1 cellular context compared by ENCODE assay signal in genomic region chr10:104257235-104257634, GRCh38.
TF ChIP-seq lines count a peak whose summit lies in the region.

No MANE protein-coding gene starts in this region.

TF ChIP-seq in SK-N-SH, 30 proteins besides CTCF, POLR2A, EP300 and RAD21 (continued from another document):
- TF ChIP-seq ZBTB33 (IDR thresholded peaks at IDR 0.05; ENCODE audit: borderline replicate concordance, low read depth) (no peak), FOXJ3 (CRISPR knock-in tag; IDR thresholded peaks at IDR 0.05) (no peak), NRF1 (IDR thresholded peaks at IDR 0.05; ENCODE audit: low read depth, low read length) (no peak), TAF1 (IDR thresholded peaks at IDR 0.05; ENCODE audit: borderline replicate concordance, low read depth, low read length) (no peak), ELF1 (IDR thresholded peaks at IDR 0.05) (no peak), FOSL2 (IDR thresholded peaks at IDR 0.05; ENCODE audit: borderline replicate concordance, low read depth) (no peak), POLR2AphosphoS5 (IDR thresholded peaks at IDR 0.05; ENCODE audit: low read depth, low read length) (no peak)
- TF ChIP-seq, protein P1, sequence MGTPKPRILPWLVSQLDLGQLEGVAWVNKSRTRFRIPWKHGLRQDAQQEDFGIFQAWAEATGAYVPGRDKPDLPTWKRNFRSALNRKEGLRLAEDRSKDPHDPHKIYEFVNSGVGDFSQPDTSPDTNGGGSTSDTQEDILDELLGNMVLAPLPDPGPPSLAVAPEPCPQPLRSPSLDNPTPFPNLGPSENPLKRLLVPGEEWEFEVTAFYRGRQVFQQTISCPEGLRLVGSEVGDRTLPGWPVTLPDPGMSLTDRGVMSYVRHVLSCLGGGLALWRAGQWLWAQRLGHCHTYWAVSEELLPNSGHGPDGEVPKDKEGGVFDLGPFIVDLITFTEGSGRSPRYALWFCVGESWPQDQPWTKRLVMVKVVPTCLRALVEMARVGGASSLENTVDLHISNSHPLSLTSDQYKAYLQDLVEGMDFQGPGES (IDR thresholded peaks at IDR 0.05; ENCODE audit: low read depth, low read length): no peak
